In the genomic region with DNA sequence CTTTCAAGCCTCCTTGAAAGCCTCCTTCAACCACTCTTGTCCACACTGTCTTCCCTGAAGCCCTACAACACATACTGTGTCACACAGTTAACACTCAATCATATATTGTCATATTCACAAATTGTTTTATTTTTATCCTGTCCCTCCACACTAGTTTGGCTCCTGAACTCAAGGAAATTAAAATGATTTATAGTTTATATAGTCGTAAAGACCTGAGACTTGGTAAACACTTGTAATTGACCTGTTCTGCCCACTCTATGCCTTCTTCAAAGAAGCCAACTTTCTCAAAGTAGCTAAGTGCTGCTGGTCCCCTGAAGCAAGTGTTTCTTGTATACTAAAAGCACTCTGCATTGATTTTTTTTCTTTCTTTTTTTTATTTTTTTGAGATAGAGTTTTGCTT, we compare ENCODE assay signal across 13 cellular contexts. TPM values are rescaled to one million over a fixed set of nuclear protein-coding genes. Genes with fewer than 3 reads are reported as not detected.
A peak's percentile ranks its signal among the peaks of the same experiment; 100 is the strongest.
DNase-seq lines count a peak whose midpoint lies in the region; ATAC-seq, FAIRE-seq and TF ChIP-seq lines count a peak whose summit lies in the region.
"Had no signal": no experiment of that assay in that cellular context is flagged by ENCODE, and none has a peak within 500 bp of the region (broad histone marks: within the 10 kb centered on the region; RNA-seq: fewer than 3 reads in every experiment).

No MANE protein-coding gene starts in this region.

- peaks cover 20% of the 10 kb centered on the region for H3K36me3 Mint-ChIP-seq in CD4-positive, CD25-positive, alpha-beta regulatory T cell
- peaks cover 49% of the 10 kb centered on the region for H3K36me3 Mint-ChIP-seq in endodermal cell (ENCODE audit: low read depth)
- peaks cover 21% of the 10 kb centered on the region for H3K36me3 Mint-ChIP-seq in osteocyte (ENCODE audit: unreplicated experiment)
- H3K36me3 Mint-ChIP-seq in activated CD4-positive, alpha-beta T cell treated with anti-CD3 and anti-CD28 coated beads, Interleukin-2, amount 10 ng/mL, durations not matched to agents 24 days and 14 days (ENCODE audit: low read depth): peaks cover 29% of the 10 kb centered on the region

- intact Hi-C loops in activated CD4-positive, alpha-beta T cell treated with anti-CD3 and anti-CD28 coated beads, Interleukin-2, amount 10 ng/mL, durations not matched to agents 24 days and 14 days (cut with micrococcal nuclease): no loop called here
- intact Hi-C loops in esophagus squamous epithelium (cut with DNase I): no loop called here

- H3K9me3 Mint-ChIP-seq in CD4-positive, CD25-positive, alpha-beta regulatory T cell: no peaks in the 10 kb centered on the region
- H3K9me3 Mint-ChIP-seq in endodermal cell (no peaks in the 10 kb centered on the region), osteocyte (ENCODE audit: unreplicated experiment) (no peaks in the 10 kb centered on the region)
- H3K9me3 Mint-ChIP-seq in activated CD4-positive, alpha-beta T cell treated with anti-CD3 and anti-CD28 coated beads, Interleukin-2, amount 10 ng/mL, durations not matched to agents 24 days and 14 days: no peaks in the 10 kb centered on the region

- H3K9ac ChIP-seq in endodermal cell (ENCODE audit: extremely low read depth, low read length, poor library complexity, severe bottlenecking): no peak overlapping the region

- H3K9me3 ChIP-seq in CD4-positive, CD25-positive, alpha-beta regulatory T cell (ENCODE audit: control insufficient read depth in 2 of 2, low read length in 2 of 2): no peaks in the 10 kb centered on the region
- H3K9me3 ChIP-seq in endodermal cell (ENCODE audit: control insufficient read depth, low read length) (no peaks in the 10 kb centered on the region), esophagus squamous epithelium (no peaks in the 10 kb centered on the region)
- H3K9me3 ChIP-seq: HAP-1 had no signal

- peak overlapping the region; percentile 22 to 72 (median 33) for H3K27ac Mint-ChIP-seq in CD4-positive, CD25-positive, alpha-beta regulatory T cell
- H3K27ac Mint-ChIP-seq in endodermal cell (peak overlapping the region; percentile 20), osteocyte (ENCODE audit: unreplicated experiment) (peak overlapping the region; percentile 61)
- H3K27ac Mint-ChIP-seq in activated CD4-positive, alpha-beta T cell treated with anti-CD3 and anti-CD28 coated beads, Interleukin-2, amount 10 ng/mL, durations not matched to agents 24 days and 14 days: no peak overlapping the region

- no peaks in the 10 kb centered on the region for H3K27me3 Mint-ChIP-seq in CD4-positive, CD25-positive, alpha-beta regulatory T cell
- H3K27me3 Mint-ChIP-seq in endodermal cell (ENCODE audit: insufficient read depth) (no peaks in the 10 kb centered on the region), osteocyte (ENCODE audit: unreplicated experiment) (no peaks in the 10 kb centered on the region)
- H3K27me3 Mint-ChIP-seq in activated CD4-positive, alpha-beta T cell treated with anti-CD3 and anti-CD28 coated beads, Interleukin-2, amount 10 ng/mL, durations not matched to agents 24 days and 14 days: no peaks in the 10 kb centered on the region

- peak overlapping the region in 1 of 4 donors; percentile 23 for H3K4me3 Mint-ChIP-seq in CD4-positive, CD25-positive, alpha-beta regulatory T cell
- no peak overlapping the region for H3K4me3 Mint-ChIP-seq in endodermal cell
- no peak overlapping the region for H3K4me3 Mint-ChIP-seq in osteocyte (ENCODE audit: unreplicated experiment)
- no peak overlapping the region for H3K4me3 Mint-ChIP-seq in activated CD4-positive, alpha-beta T cell treated with anti-CD3 and anti-CD28 coated beads, Interleukin-2, amount 10 ng/mL, durations not matched to agents 24 days and 14 days

- ATAC-seq in CD4-positive, CD25-positive, alpha-beta regulatory T cell (ENCODE audit: low read depth in 2 of 2): no peak
- ATAC-seq: PC-3 had no signal

- TF ChIP-seq POLR2A in esophagus squamous epithelium (IDR thresholded peaks at IDR 0.05): no peak

- no peak overlapping the region for H3K27ac ChIP-seq in CD4-positive, CD25-positive, alpha-beta regulatory T cell (ENCODE audit: insufficient read depth, low read length, poor library complexity, severe bottlenecking)
- no peak overlapping the region for H3K27ac ChIP-seq in endodermal cell (ENCODE audit: low read depth, low read length)
- H3K27ac ChIP-seq in esophagus squamous epithelium: peak overlapping the region in 2 of 4 donors; percentile 27 to 38

- no peaks in the 10 kb centered on the region for H3K27me3 ChIP-seq in CD4-positive, CD25-positive, alpha-beta regulatory T cell (ENCODE audit: control insufficient read depth, insufficient read depth, low read length)
- H3K27me3 ChIP-seq in endodermal cell (ENCODE audit: control insufficient read depth, insufficient read depth, low read length, poor library complexity, severe bottlenecking) (no peaks in the 10 kb centered on the region), esophagus squamous epithelium (no peaks in the 10 kb centered on the region)

- no peak for TF ChIP-seq CTCF in endodermal cell (conservative IDR thresholded peaks at IDR 0.05)
- TF ChIP-seq CTCF in osteocyte (IDR thresholded peaks at IDR 0.05): no peak
- no peak for TF ChIP-seq CTCF in esophagus squamous epithelium (IDR thresholded peaks at IDR 0.05)

- FAIRE-seq in HTR-8/SVneo (lab: Jason Lieb, UNC): peak; percentile 93

- no peak overlapping the region for H3K4me3 ChIP-seq in CD4-positive, CD25-positive, alpha-beta regulatory T cell (ENCODE audit: low read depth, low read length)
- H3K4me3 ChIP-seq in endodermal cell (ENCODE audit: low read length) (no peak overlapping the region), esophagus squamous epithelium (no peak overlapping the region)
- H3K4me3 ChIP-seq: HAP-1 had no signal

- WGBS in endodermal cell (ENCODE audit: insufficient coverage in 1 of 2, insufficient read length in 1 of 2), 2 experiments: 94% methylated on average over 1 of the region's 1 CpG; no CpG with 5 or more reads in 1 of the 2 experiments
- 32 to 36% methylated on average over 1 of the region's 1 CpG for WGBS in esophagus squamous epithelium, 2 donors

- peaks cover 44 to 81% (median 59%) of the 10 kb centered on the region in 4 donors for H3K4me1 Mint-ChIP-seq in CD4-positive, CD25-positive, alpha-beta regulatory T cell
- H3K4me1 Mint-ChIP-seq in endodermal cell (no peaks in the 10 kb centered on the region), osteocyte (ENCODE audit: unreplicated experiment) (peaks cover 36% of the 10 kb centered on the region)
- H3K4me1 Mint-ChIP-seq in activated CD4-positive, alpha-beta T cell treated with anti-CD3 and anti-CD28 coated beads, Interleukin-2, amount 10 ng/mL, durations not matched to agents 24 days and 14 days: peaks cover 43% of the 10 kb centered on the region

- H3K36me3 ChIP-seq in CD4-positive, CD25-positive, alpha-beta regulatory T cell (ENCODE audit: control insufficient read depth, insufficient read depth, low read length): peaks cover 19% of the 10 kb centered on the region
- H3K36me3 ChIP-seq in endodermal cell (ENCODE audit: control insufficient read depth, insufficient read depth, low read length) (peaks cover 59% of the 10 kb centered on the region), esophagus squamous epithelium (peaks cover 0 to 33% (median 0%) of the 10 kb centered on the region in 3 donors)

- DNase-seq in CD4-positive, CD25-positive, alpha-beta regulatory T cell: no peak
- DNase-seq in HTR-8/SVneo (ENCODE audit: insufficient read length, low spot score): no peak
- no peak for DNase-seq in endodermal cell
- DNase-seq in osteocyte (ENCODE audit: extremely low spot score, unreplicated experiment): no peak
- no peak for DNase-seq in activated CD4-positive, alpha-beta T cell treated with anti-CD3 and anti-CD28 coated beads, Interleukin-2, amount 10 ng/mL, durations not matched to agents 24 days and 14 days
- no peak for DNase-seq in stimulated activated CD4-positive, alpha-beta T cell treated with anti-CD3 and anti-CD28 coated beads, Interleukin-2, amount 100 ng/mL, for 24 hours
- DNase-seq in NCI-H526 (lab: John Stamatoyannopoulos, UW): no peak
- no peak for DNase-seq in esophagus squamous epithelium (lab: John Stamatoyannopoulos, UW)
- DNase-seq: hypothalamus, left ventricle myocardium superior, NCI-H1417 treated with DMSO at 0.1 percent for 48 hours had no signal

- peaks cover 41% of the 10 kb centered on the region for H3K4me1 ChIP-seq in CD4-positive, CD25-positive, alpha-beta regulatory T cell (ENCODE audit: control insufficient read depth, insufficient read depth, low read length, poor library complexity, severe bottlenecking)
- H3K4me1 ChIP-seq in endodermal cell (ENCODE audit: control insufficient read depth, insufficient read depth, low read length) (no peaks in the 10 kb centered on the region), esophagus squamous epithelium (peaks cover 6 to 81% (median 15%) of the 10 kb centered on the region in 3 donors)

RNA-seq across cellular contexts. Expression of gene NEK9, which starts 15.6 kb away (rescaled TPM):
- total RNA-seq in CD4-positive, CD25-positive, alpha-beta regulatory T cell: 58.4 TPM
- 10 to 100 TPM; 10.8 to 14.4 (median 12.6) TPM for polyA plus RNA-seq in CD4-positive, CD25-positive, alpha-beta regulatory T cell
- total RNA-seq in endodermal cell: 10 to 100 TPM; 74.1 to 97.5 TPM
- 74.8 TPM for polyA plus RNA-seq in endodermal cell (2013, experiment 1 of 2)
- 60.7 TPM for polyA plus RNA-seq in endodermal cell (2013, experiment 2 of 2)
- total RNA-seq in osteocyte: 116 and 117 TPM in 2 replicates
- total RNA-seq in activated CD4-positive, alpha-beta T cell treated with anti-CD3 and anti-CD28 coated beads, Interleukin-2, amount 10 ng/mL, durations not matched to agents 24 days and 14 days: 66.6 and 68.8 TPM in 2 replicates
- total RNA-seq in esophagus squamous epithelium: 10 to 100 TPM; 16.6 to 37.2 (median 17.8) TPM

RNA-seq across cellular contexts. Expression of gene TMED10, which starts 33.9 kb away (rescaled TPM):
- total RNA-seq in CD4-positive, CD25-positive, alpha-beta regulatory T cell: 128 TPM
- 100 to 1,000 TPM; 238 to 265 (median 250) TPM for polyA plus RNA-seq in CD4-positive, CD25-positive, alpha-beta regulatory T cell
- total RNA-seq in endodermal cell (100 to 1,000 TPM; 264 to 267 TPM), osteocyte (380 and 409 TPM in 2 replicates), esophagus squamous epithelium (100 to 1,000 TPM; 174 to 267 (median 206) TPM)
- 134 TPM for polyA plus RNA-seq in endodermal cell (2013, experiment 1 of 2)
- polyA plus RNA-seq in endodermal cell (2013, experiment 2 of 2): 118 TPM
- 192 and 200 TPM in 2 replicates for total RNA-seq in activated CD4-positive, alpha-beta T cell treated with anti-CD3 and anti-CD28 coated beads, Interleukin-2, amount 10 ng/mL, durations not matched to agents 24 days and 14 days
